ENCODE assay signal across 11 cellular contexts in the genomic region with DNA sequence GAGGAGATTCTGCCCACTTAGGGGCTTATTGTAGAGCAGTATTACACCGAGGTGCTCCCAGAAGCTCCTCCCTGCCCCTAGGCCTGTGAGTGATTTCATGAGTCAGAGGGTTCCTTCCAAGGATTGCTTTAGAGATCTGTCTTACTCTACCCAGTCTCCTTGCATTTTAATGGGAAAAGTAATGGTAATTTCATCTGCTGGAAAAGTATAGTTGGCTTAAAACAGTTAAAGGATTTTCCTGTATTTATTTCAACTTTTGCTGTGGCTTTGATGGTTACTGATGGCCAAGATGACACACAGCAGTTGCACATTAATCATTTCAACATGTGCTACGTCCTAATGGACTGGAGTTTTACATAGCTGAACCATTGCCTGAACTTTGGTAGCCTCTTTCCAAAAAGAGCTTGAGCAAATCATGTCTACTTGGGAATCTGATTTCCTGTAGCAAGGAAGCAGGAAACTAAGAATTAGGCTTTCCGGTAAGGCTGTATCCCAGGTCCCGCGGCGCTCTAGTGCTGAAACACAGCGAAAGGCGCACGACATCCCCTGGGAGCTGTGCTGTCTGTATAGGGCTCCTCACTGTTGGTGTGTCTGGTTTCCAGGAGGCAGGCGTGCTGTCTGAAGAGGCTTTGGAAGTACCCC. TPM values are rescaled to one million over a fixed set of nuclear protein-coding genes. Genes with fewer than 3 reads are reported as not detected.
DNase-seq lines count a peak whose midpoint lies in the region; ATAC-seq and TF ChIP-seq lines count a peak whose summit lies in the region.
"Had no signal": no experiment of that assay in that cellular context is flagged by ENCODE, and none has a peak within 500 bp of the region (broad histone marks: within the 10 kb centered on the region; RNA-seq: fewer than 3 reads in every experiment).

No MANE protein-coding gene starts in this region.

- H3K27ac ChIP-seq in gastrocnemius medialis, result peak overlapping the region; percentile 97 to 99 (median 98)

- peak overlapping the region in 1 of 4 donors; percentile 6 for H3K4me3 ChIP-seq in gastrocnemius medialis

- no peaks in the 10 kb centered on the region for H3K9me3 ChIP-seq in gastrocnemius medialis

- no peaks in the 10 kb centered on the region for H3K27me3 ChIP-seq in gastrocnemius medialis

- in situ Hi-C loops in gastrocnemius medialis (cut with MboI; ENCODE audit: low sequenced_read_pairs in 4 of 4), result no loop called here

- peaks cover 34% of the 10 kb centered on the region for H3K27me3 Mint-ChIP-seq in activated naive CD4-positive, alpha-beta T cell treated with anti-CD3 and anti-CD28 coated beads for 36 hours (ENCODE audit: low read depth)

- H3K4me1 Mint-ChIP-seq in activated naive CD4-positive, alpha-beta T cell treated with anti-CD3 and anti-CD28 coated beads for 36 hours (ENCODE audit: low read depth), result peaks cover 2% of the 10 kb centered on the region

- CTCF ChIA-PET in activated naive CD4-positive, alpha-beta T cell treated with anti-CD3 and anti-CD28 coated beads for 36 hours (lab: Charles Lee), result interaction anchor here (0.6 kb wide), 1 partner anchor 24 kb away, joined by 3 read pairs; no protein-coding TSS in a partner anchor

- ATAC-seq in gastrocnemius medialis, result peak; percentile 25 to 44
- ATAC-seq in HG02678 (IDR thresholded peaks at IDR 0.05; ENCODE audit: unreplicated experiment), result no peak

- peak; percentile 45 for DNase-seq in activated CD8-positive, alpha-beta memory T cell treated with anti-CD3 and anti-CD28 coated beads for 24 hours
- no peak for DNase-seq in activated CD8-positive, alpha-beta memory T cell treated with anti-CD3 and anti-CD28 coated beads, Interleukin-2, amount 50 U/mL, for 4 hours
- DNase-seq in RKO (ENCODE audit: low spot score) (peak; percentile 48), fibroblast of gingiva (ENCODE audit: low read depth) (peak; percentile 88), gastrocnemius medialis (peak in 1 of 2 donors; percentile 51), activated T-cell treated with anti-CD3 and anti-CD28 coated beads for 4 hours (no peak)
- DNase-seq in activated naive CD4-positive, alpha-beta T cell treated with anti-CD3 and anti-CD28 coated beads for 36 hours, result no peak
- DNase-seq: C1 segment of cervical spinal cord; NCI-H187; stimulated activated naive CD4-positive, alpha-beta T cell treated with Interleukin-2 at 50 U/mL for 16 hours had no signal

- no peaks in the 10 kb centered on the region for H3K36me3 Mint-ChIP-seq in activated naive CD4-positive, alpha-beta T cell treated with anti-CD3 and anti-CD28 coated beads for 36 hours (ENCODE audit: low read depth)

- H3K27ac Mint-ChIP-seq in activated naive CD4-positive, alpha-beta T cell treated with anti-CD3 and anti-CD28 coated beads for 36 hours, result no peak overlapping the region

- intact Hi-C loops in gastrocnemius medialis (cut with DNase I; ENCODE audit: low total_unique reads), result loop anchor here (1.0 to 2.0 kb wide), 2 partner anchors 36 to 74 kb away; no protein-coding TSS in a partner anchor
- intact Hi-C loops in activated naive CD4-positive, alpha-beta T cell treated with anti-CD3 and anti-CD28 coated beads for 36 hours (cut with micrococcal nuclease), result loop anchor here (10.0 kb wide), 1 partner anchor 1052 kb away; the partner anchor contains the start of gene ARRDC4

- no peak overlapping the region for H3K4me3 Mint-ChIP-seq in activated naive CD4-positive, alpha-beta T cell treated with anti-CD3 and anti-CD28 coated beads for 36 hours

- H3K9me3 Mint-ChIP-seq in activated naive CD4-positive, alpha-beta T cell treated with anti-CD3 and anti-CD28 coated beads for 36 hours, result no peaks in the 10 kb centered on the region

- TF ChIP-seq CTCF in gastrocnemius medialis (IDR thresholded peaks at IDR 0.05 in 4 of 5, conservative IDR thresholded peaks at IDR 0.05 in 1 of 5), result no peak

- no peaks in the 10 kb centered on the region for H3K36me3 ChIP-seq in gastrocnemius medialis

- H3K4me1 ChIP-seq in gastrocnemius medialis, result peaks cover 23 to 30% of the 10 kb centered on the region in 2 donors

- no peak for TF ChIP-seq POLR2A in gastrocnemius medialis (IDR thresholded peaks at IDR 0.05)

RNA-seq across cellular contexts. Expression of gene PGPEP1L, which starts 9.2 kb away (rescaled TPM):
- 1 to 10 TPM; 2.9 to 7.1 (median 3.5) TPM for total RNA-seq in gastrocnemius medialis
- total RNA-seq in activated naive CD4-positive, alpha-beta T cell treated with anti-CD3 and anti-CD28 coated beads for 36 hours, result not detected

Comparison
In these comparisons a context has a peak if more than half of its experiments do, and no peak if none do; other contexts are left out.
1. DNase-seq: peak in activated CD8-positive, alpha-beta memory T cell treated with anti-CD3 and anti-CD28 coated beads for 24 hours (single experiment), RKO (single experiment) and fibroblast of gingiva (single experiment); none in activated CD8-positive, alpha-beta memory T cell treated with anti-CD3 and anti-CD28 coated beads, Interleukin-2, amount 50 U/mL, for 4 hours (single experiment), activated T-cell treated with anti-CD3 and anti-CD28 coated beads for 4 hours (single experiment) and activated naive CD4-positive, alpha-beta T cell treated with anti-CD3 and anti-CD28 coated beads for 36 hours (single experiment).